In genomic region chr5:96957125-96958041, GRCh38 we compare ENCODE assay signal across 8 cellular contexts. TPM values are rescaled to one million over a fixed set of nuclear protein-coding genes. Genes with fewer than 3 reads are reported as not detected.
DNase-seq lines count a peak whose midpoint lies in the region; ATAC-seq and TF ChIP-seq lines count a peak whose summit lies in the region.

No MANE protein-coding gene starts in this region.

- H3K9me3 Mint-ChIP-seq in MCF 10A (ENCODE audit: unreplicated experiment) = no peaks in the 10 kb centered on the region
- H3K9me3 Mint-ChIP-seq in WTC11 = peaks cover 6% of the 10 kb centered on the region; the same call in 1 of the 2 replicates
- no peaks in the 10 kb centered on the region for H3K9me3 Mint-ChIP-seq in stimulated activated naive CD8-positive, alpha-beta T cell treated with anti-CD3 and anti-CD28 coated beads, Interleukin-15, Interleukin-2, amounts not matched to agents 100 ng/mL and 50 ng/mL, for 24 hours

- H4K20me1 ChIP-seq in mammary epithelial cell (ENCODE audit: insufficient read depth, low read length) = no peaks in the 10 kb centered on the region

- peaks cover 23% of the 10 kb centered on the region for H3K4me1 Mint-ChIP-seq in MCF 10A (ENCODE audit: insufficient read depth, unreplicated experiment)
- H3K4me1 Mint-ChIP-seq in WTC11 = peaks cover 7% of the 10 kb centered on the region
- H3K4me1 Mint-ChIP-seq in stimulated activated naive CD8-positive, alpha-beta T cell treated with anti-CD3 and anti-CD28 coated beads, Interleukin-15, Interleukin-2, amounts not matched to agents 100 ng/mL and 50 ng/mL, for 24 hours (ENCODE audit: low read depth) = peaks cover 86% of the 10 kb centered on the region

- H3K9me3 ChIP-seq in mammary epithelial cell (replicated peaks; ENCODE audit: insufficient read depth, low read length) (no peaks in the 10 kb centered on the region), uterus (no peaks in the 10 kb centered on the region)

- no peak for DNase-seq in MCF 10A (ENCODE audit: unreplicated experiment)
- no peak for DNase-seq in mammary epithelial cell
- no peak for DNase-seq in WTC11 (ENCODE audit: low spot score)
- no peak for DNase-seq in uterus
- DNase-seq in Ammon's horn (ENCODE audit: low spot score) = no peak
- DNase-seq in posterior cingulate gyrus = no peak

- TF ChIP-seq POLR2A in uterus (IDR thresholded peaks at IDR 0.05) = no peak

- no peak overlapping the region for H3K4me2 ChIP-seq in mammary epithelial cell (ENCODE audit: insufficient read depth, low read depth, low read length)

- H3K27ac ChIP-seq in mammary epithelial cell (ENCODE audit: insufficient read depth, low read depth, low read length) (no peak overlapping the region), uterus (no peak overlapping the region)

- H3K4me3 Mint-ChIP-seq in MCF 10A (ENCODE audit: unreplicated experiment) = no peak overlapping the region
- H3K4me3 Mint-ChIP-seq in WTC11 = no peak overlapping the region
- peak overlapping the region; percentile 72 for H3K4me3 Mint-ChIP-seq in stimulated activated naive CD8-positive, alpha-beta T cell treated with anti-CD3 and anti-CD28 coated beads, Interleukin-15, Interleukin-2, amounts not matched to agents 100 ng/mL and 50 ng/mL, for 24 hours

- no TSS peak for BruUV-seq in MCF 10A (replicated peaks; lab: Mats Ljungman, UMichigan)
- BruUV-seq in mammary epithelial cell (replicated peaks; lab: Mats Ljungman, UMichigan) = no TSS peak

- POLR2A ChIA-PET in MCF 10A (lab: Yijun Ruan, JAX) (interaction anchor here (1.1 kb wide), 1 partner anchor 21 kb away, joined by 3 read pairs; the partner anchor contains the start of gene LNPEP), WTC11 (lab: Charles Lee) (no interaction called here)

- peaks cover 76% of the 10 kb centered on the region for H3K79me2 ChIP-seq in mammary epithelial cell (ENCODE audit: insufficient read depth, low read length)

- no peak overlapping the region for H3K9ac ChIP-seq in mammary epithelial cell (ENCODE audit: insufficient read depth, low read length)

- H3K4me1 ChIP-seq in mammary epithelial cell (ENCODE audit: insufficient read depth, low read length) (peaks cover 22% of the 10 kb centered on the region), uterus (no peaks in the 10 kb centered on the region)

- H3K27ac Mint-ChIP-seq in MCF 10A (ENCODE audit: low read depth, unreplicated experiment) (peak overlapping the region; percentile 12), WTC11 (peak overlapping the region; percentile 28)
- H3K27ac Mint-ChIP-seq in stimulated activated naive CD8-positive, alpha-beta T cell treated with anti-CD3 and anti-CD28 coated beads, Interleukin-15, Interleukin-2, amounts not matched to agents 100 ng/mL and 50 ng/mL, for 24 hours = peak overlapping the region; percentile 90

- peaks cover 2% of the 10 kb centered on the region for H3K36me3 ChIP-seq in mammary epithelial cell (ENCODE audit: insufficient read depth, low read length)
- H3K36me3 ChIP-seq in uterus = no peaks in the 10 kb centered on the region

- 99% methylated on average over 4 of the region's 4 CpGs for WGBS in mammary epithelial cell (ENCODE audit: low coverage, missing lambda C conversion rate)

- CTCF ChIA-PET in MCF 10A (lab: Yijun Ruan, JAX) = interaction anchor here (0.5 to 0.7 kb wide), 3 partner anchors 38 to 254 kb away, joined by 3 read pairs; no protein-coding TSS in a partner anchor
- CTCF ChIA-PET in mammary epithelial cell (lab: Charles Lee; ENCODE audit: low non-redundant PET) = no interaction called here
- CTCF ChIA-PET in WTC11 (lab: Charles Lee) = no interaction called here

- H3K27me3 Mint-ChIP-seq in MCF 10A (ENCODE audit: insufficient read depth, unreplicated experiment) (no peaks in the 10 kb centered on the region), WTC11 (ENCODE audit: low read depth) (no peaks in the 10 kb centered on the region)
- H3K27me3 Mint-ChIP-seq in stimulated activated naive CD8-positive, alpha-beta T cell treated with anti-CD3 and anti-CD28 coated beads, Interleukin-15, Interleukin-2, amounts not matched to agents 100 ng/mL and 50 ng/mL, for 24 hours = no peaks in the 10 kb centered on the region

- H3K27me3 ChIP-seq in mammary epithelial cell (ENCODE audit: insufficient read depth, low read length) (no peaks in the 10 kb centered on the region), uterus (no peaks in the 10 kb centered on the region)

- ATAC-seq in HG02870 (IDR thresholded peaks at IDR 0.05; ENCODE audit: unreplicated experiment) (peak; percentile 62), WTC11 (no peak)

- no peaks in the 10 kb centered on the region for H3K36me3 Mint-ChIP-seq in MCF 10A (ENCODE audit: insufficient read depth, unreplicated experiment)
- H3K36me3 Mint-ChIP-seq in WTC11 = no peaks in the 10 kb centered on the region
- peaks cover 16% of the 10 kb centered on the region for H3K36me3 Mint-ChIP-seq in stimulated activated naive CD8-positive, alpha-beta T cell treated with anti-CD3 and anti-CD28 coated beads, Interleukin-15, Interleukin-2, amounts not matched to agents 100 ng/mL and 50 ng/mL, for 24 hours (ENCODE audit: low read depth)

- in situ Hi-C loops in mammary epithelial cell (cut with MboI; ENCODE audit: low sequenced_read_pairs in 2 of 2) = no loop called here

- intact Hi-C loops in MCF 10A (cut with micrococcal nuclease) = no loop called here
- intact Hi-C loops in mammary epithelial cell (cut with micrococcal nuclease) = no loop called here
- intact Hi-C loops in uterus (cut with DNase I; ENCODE audit: low total_unique reads) = no loop called here
- intact Hi-C loops in posterior cingulate gyrus (cut with DNase I) = no loop called here

- H3K4me3 ChIP-seq in mammary epithelial cell (replicated peaks in 1 of 3; ENCODE audit: insufficient read depth in 1 of 3, low read depth in 2 of 3, low read length in 3 of 3) (no peak overlapping the region), uterus (no peak overlapping the region)

- TF ChIP-seq CTCF in MCF 10A (IDR thresholded peaks at IDR 0.05; ENCODE audit: unreplicated experiment) (no peak), mammary epithelial cell (conservative IDR thresholded peaks at IDR 0.05 in 1 of 2, IDR thresholded peaks at IDR 0.05 in 1 of 2; ENCODE audit: extremely low read depth in 1 of 2, insufficient read depth in 1 of 2, low read depth in 1 of 2, low read length in 2 of 2) (no peak), WTC11 (IDR thresholded peaks at IDR 0.05) (no peak), uterus (IDR thresholded peaks at IDR 0.05) (no peak)

- H2AFZ ChIP-seq in mammary epithelial cell (ENCODE audit: low read depth, low read length) = no peak overlapping the region

- dilution Hi-C loops in mammary epithelial cell (cut with HindIII; ENCODE audit: low sequenced_read_pairs) = no loop called here

TF ChIP-seq in WTC11, 78 proteins besides CTCF, POLR2A, EP300 and RAD21 (continues in another document):
- no peak for TF ChIP-seq NR1H2 (CRISPR knock-in tag; IDR thresholded peaks at IDR 0.05)
- no peak for TF ChIP-seq PREB (CRISPR knock-in tag; IDR thresholded peaks at IDR 0.05; ENCODE audit: borderline replicate concordance)
- TF ChIP-seq E2F4 (CRISPR knock-in tag; IDR thresholded peaks at IDR 0.05; ENCODE audit: borderline replicate concordance, low read depth) = no peak
- TF ChIP-seq NR3C1 (CRISPR knock-in tag; conservative IDR thresholded peaks at IDR 0.05; ENCODE audit: low read depth) = no peak
- no peak for TF ChIP-seq IRF1 (CRISPR knock-in tag; IDR thresholded peaks at IDR 0.05)
- TF ChIP-seq ZNF138 (CRISPR knock-in tag; conservative IDR thresholded peaks at IDR 0.05) = no peak
- no peak for TF ChIP-seq RORB (CRISPR knock-in tag; IDR thresholded peaks at IDR 0.05)
- no peak for TF ChIP-seq SP1 (CRISPR knock-in tag; conservative IDR thresholded peaks at IDR 0.05)

RNA-seq across cellular contexts. Expression of gene LNPEP, which starts 21.5 kb away (rescaled TPM):
- total RNA-seq in MCF 10A (2022) = 26.4 and 30.5 TPM in 2 replicates
- 10 to 100 TPM; 38.5 to 77.5 TPM for total RNA-seq in mammary epithelial cell
- polyA plus RNA-seq in mammary epithelial cell = 17.7 TPM
- 71.7 TPM for polyA minus RNA-seq in mammary epithelial cell
- 4.7 to 6.4 TPM (median 5.2 TPM) in 3 replicates for total RNA-seq in WTC11 (2021)
- 10 to 100 TPM; 32.5 to 93.9 (median 51.1) TPM for total RNA-seq in uterus

Comparison
In these comparisons a context has a peak if more than half of its experiments do, and no peak if none do; other contexts are left out.
1. H3K27ac Mint-ChIP-seq: peak in every context shown above with its lines; median percentile 90 in stimulated activated naive CD8-positive, alpha-beta T cell treated with anti-CD3 and anti-CD28 coated beads, Interleukin-15, Interleukin-2, amounts not matched to agents 100 ng/mL and 50 ng/mL, for 24 hours; 28 in WTC11; 12 in MCF 10A.